In the genomic region with DNA sequence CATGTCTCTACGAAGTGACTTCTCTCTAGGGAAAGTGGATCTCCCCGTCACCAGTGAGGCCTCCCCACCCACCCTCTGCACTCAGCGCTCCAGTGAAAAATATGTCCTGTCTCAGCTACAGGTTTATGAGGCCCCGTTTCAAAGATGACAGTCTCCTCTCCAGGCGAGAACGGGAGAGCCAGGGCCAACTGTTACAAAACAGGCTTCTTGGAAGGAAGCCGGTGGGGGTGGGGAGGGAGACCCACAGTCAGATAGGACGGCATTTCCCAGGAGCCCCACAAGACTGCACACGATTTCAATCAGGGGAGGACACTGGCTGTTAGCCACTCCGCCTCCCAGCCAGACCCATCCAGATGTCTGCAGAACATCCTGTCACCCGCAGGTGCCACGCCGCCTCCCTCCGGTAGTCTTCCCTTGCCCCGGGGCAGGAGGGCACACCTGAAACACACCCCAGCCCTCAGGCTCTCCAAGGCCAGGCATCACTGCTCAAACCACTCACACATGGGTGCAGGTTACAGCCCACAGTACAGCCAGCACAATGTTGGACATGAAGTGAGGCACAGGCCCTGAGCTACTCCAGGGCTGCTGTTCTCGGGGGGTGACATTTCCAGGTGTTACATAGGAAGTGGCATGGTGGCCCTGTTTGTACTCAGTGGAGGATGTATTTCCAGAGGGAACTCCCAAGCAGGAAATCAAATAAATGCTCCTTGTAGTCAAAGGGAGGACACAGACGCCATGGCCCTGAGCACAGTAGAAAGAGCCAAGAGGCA, we compare ENCODE assay signal across 1 cellular context.
TF ChIP-seq lines count a peak whose summit lies in the region.

No MANE protein-coding gene starts in this region.

TF ChIP-seq in WTC11, 78 proteins besides CTCF, POLR2A, EP300 and RAD21 (continued from another document):
- TF ChIP-seq, protein P1, sequence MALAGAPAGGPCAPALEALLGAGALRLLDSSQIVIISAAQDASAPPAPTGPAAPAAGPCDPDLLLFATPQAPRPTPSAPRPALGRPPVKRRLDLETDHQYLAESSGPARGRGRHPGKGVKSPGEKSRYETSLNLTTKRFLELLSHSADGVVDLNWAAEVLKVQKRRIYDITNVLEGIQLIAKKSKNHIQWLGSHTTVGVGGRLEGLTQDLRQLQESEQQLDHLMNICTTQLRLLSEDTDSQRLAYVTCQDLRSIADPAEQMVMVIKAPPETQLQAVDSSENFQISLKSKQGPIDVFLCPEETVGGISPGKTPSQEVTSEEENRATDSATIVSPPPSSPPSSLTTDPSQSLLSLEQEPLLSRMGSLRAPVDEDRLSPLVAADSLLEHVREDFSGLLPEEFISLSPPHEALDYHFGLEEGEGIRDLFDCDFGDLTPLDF (CRISPR knock-in tag; IDR thresholded peaks at IDR 0.05) = no peak
- TF ChIP-seq, protein P2, sequence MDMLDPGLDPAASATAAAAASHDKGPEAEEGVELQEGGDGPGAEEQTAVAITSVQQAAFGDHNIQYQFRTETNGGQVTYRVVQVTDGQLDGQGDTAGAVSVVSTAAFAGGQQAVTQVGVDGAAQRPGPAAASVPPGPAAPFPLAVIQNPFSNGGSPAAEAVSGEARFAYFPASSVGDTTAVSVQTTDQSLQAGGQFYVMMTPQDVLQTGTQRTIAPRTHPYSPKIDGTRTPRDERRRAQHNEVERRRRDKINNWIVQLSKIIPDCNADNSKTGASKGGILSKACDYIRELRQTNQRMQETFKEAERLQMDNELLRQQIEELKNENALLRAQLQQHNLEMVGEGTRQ (CRISPR knock-in tag; IDR thresholded peaks at IDR 0.05) = no peak
- TF ChIP-seq OVOL2 (CRISPR knock-in tag; IDR thresholded peaks at IDR 0.05; ENCODE audit: borderline replicate concordance) = no peak
- no peak for TF ChIP-seq KAT7 (CRISPR knock-in tag; IDR thresholded peaks at IDR 0.05; ENCODE audit: borderline replicate concordance)
